9 cellular contexts compared by ENCODE assay signal in genomic region chr11:87173185-87174039, GRCh38.
DNase-seq lines count a peak whose midpoint lies in the region; ATAC-seq and TF ChIP-seq lines count a peak whose summit lies in the region.
"Had no signal": no experiment of that assay in that cellular context is flagged by ENCODE, and none has a peak within 500 bp of the region (broad histone marks: within the 10 kb centered on the region; RNA-seq: fewer than 3 reads in every experiment).

No MANE protein-coding gene starts in this region.

- 33% methylated on average over 1 of the region's 3 CpGs for WGBS in mesenchymal stem cell
- WGBS in spleen, 5 donors: 83 to 90% (median 86%) methylated on average over 3 of the region's 3 CpGs

- H3K36me3 ChIP-seq in mesenchymal stem cell (ENCODE audit: control insufficient read depth in 1 of 2, insufficient read depth in 2 of 2, low read depth in 1 of 2, low read length in 2 of 2) (peaks cover 0 to 6% of the 10 kb centered on the region in 2 experiments), spleen (peaks cover 0 to 11% (median 0%) of the 10 kb centered on the region in 6 donors)

- TF ChIP-seq POLR2A in spleen (IDR thresholded peaks at IDR 0.05): no peak

- H3K4me1 ChIP-seq in mesenchymal stem cell (ENCODE audit: control insufficient read depth, insufficient read depth, low read depth, low read length) (no peaks in the 10 kb centered on the region), spleen (peaks cover 0 to 11% (median 6%) of the 10 kb centered on the region in 6 donors)

- no peak overlapping the region for H3K4me2 ChIP-seq in mesenchymal stem cell (ENCODE audit: low read length, poor library complexity, severe bottlenecking)

- no peak overlapping the region for H3K4ac ChIP-seq in mesenchymal stem cell (ENCODE audit: low read depth in 1 of 2, low read length in 2 of 2)

- peaks cover 15% of the 10 kb centered on the region for H3K79me1 ChIP-seq in mesenchymal stem cell (replicated peaks; ENCODE audit: low read length, poor library complexity, severe bottlenecking)

- intact Hi-C loops in spleen (cut with DNase I; ENCODE audit: low total_unique reads): no loop called here

- H3K9me3 ChIP-seq in mesenchymal stem cell (ENCODE audit: control insufficient read depth, low read length) (no peaks in the 10 kb centered on the region), spleen (peaks cover 0 to 29% (median 25%) of the 10 kb centered on the region in 8 donors)

- peak overlapping the region; percentile 35 for H3K9ac ChIP-seq in mesenchymal stem cell (ENCODE audit: low read length)

- no peak overlapping the region for H4K8ac ChIP-seq in mesenchymal stem cell (ENCODE audit: low read length)

- H2BK12ac ChIP-seq in mesenchymal stem cell (ENCODE audit: low read length in 2 of 2): no peak overlapping the region

- H3K14ac ChIP-seq in mesenchymal stem cell (ENCODE audit: low read length in 2 of 2): no peak overlapping the region

- H2AK5ac ChIP-seq in mesenchymal stem cell (ENCODE audit: low read length, severe bottlenecking): no peak overlapping the region

- no peak overlapping the region for H3K18ac ChIP-seq in mesenchymal stem cell (ENCODE audit: low read depth in 1 of 2, low read length in 2 of 2)

- no peaks in the 10 kb centered on the region for H3K27me3 ChIP-seq in mesenchymal stem cell (ENCODE audit: control insufficient read depth in 1 of 2, insufficient read depth in 1 of 2, low read length in 2 of 2)
- no peaks in the 10 kb centered on the region for H3K27me3 ChIP-seq in spleen (replicated peaks in 1 of 7)

- H3K4me3 ChIP-seq in astrocyte of the spinal cord (ENCODE audit: low read depth, low read length) (no peak overlapping the region), mesenchymal stem cell (ENCODE audit: insufficient read depth in 1 of 2, low read depth in 1 of 2, low read length in 2 of 2) (no peak overlapping the region), spleen (no peak overlapping the region)
- H3K4me3 ChIP-seq: GM12878 had no signal

- H4K91ac ChIP-seq in mesenchymal stem cell (ENCODE audit: low read length): no peak overlapping the region

- TF ChIP-seq CTCF in astrocyte of the spinal cord (IDR thresholded peaks at IDR 0.05; ENCODE audit: low read depth, low read length) (no peak), spleen (IDR thresholded peaks at IDR 0.05 in 8 of 11, conservative IDR thresholded peaks at IDR 0.05 in 3 of 11) (no peak)

- H2AFZ ChIP-seq in mesenchymal stem cell (ENCODE audit: low read depth, low read length): no peak overlapping the region

- no peak overlapping the region for H3K23ac ChIP-seq in mesenchymal stem cell (ENCODE audit: low read length in 2 of 2)

- peak; percentile 31 for DNase-seq in Caki2 (ENCODE audit: low read depth)
- peak; percentile 58 for DNase-seq in NCI-H1105 treated with DMSO at 0.1 percent for 48 hours (lab: John Stamatoyannopoulos, UW)
- peak; percentile 78 for DNase-seq in astrocyte of the spinal cord (ENCODE audit: low read depth, low spot score)
- DNase-seq in mesenchymal stem cell: peak; percentile 75
- no peak for DNase-seq in spleen
- DNase-seq in GM19238 (ENCODE audit: insufficient read length, low spot score): no peak
- DNase-seq in ureter (ENCODE audit: low spot score): no peak

- no peak for ATAC-seq in GM18511 (IDR thresholded peaks at IDR 0.05; ENCODE audit: unreplicated experiment)
- ATAC-seq: GM12878 had no signal

- H2BK120ac ChIP-seq in mesenchymal stem cell (ENCODE audit: low read depth, low read length): no peak overlapping the region

- H3K27ac ChIP-seq in mesenchymal stem cell (ENCODE audit: low read length, poor library complexity, severe bottlenecking): no peak overlapping the region
- no peak overlapping the region for H3K27ac ChIP-seq in spleen

- in situ Hi-C loops in Caki2 (cut with HindIII; ENCODE audit: low pct_unique_long_range_greater_than_20kb, low sequenced_read_pairs): no loop called here
- in situ Hi-C loops in astrocyte of the spinal cord (cut with HindIII; ENCODE audit: low sequenced_read_pairs): no loop called here

- no peak overlapping the region for H2BK5ac ChIP-seq in mesenchymal stem cell (ENCODE audit: low read depth, low read length, poor library complexity, severe bottlenecking)

- no peak overlapping the region for H2BK15ac ChIP-seq in mesenchymal stem cell (ENCODE audit: low read depth, poor library complexity, severe bottlenecking)

Comparison
In these comparisons a context has a peak if more than half of its experiments do, and no peak if none do; other contexts are left out.
1. DNase-seq: peak in Caki2 (single experiment), NCI-H1105 treated with DMSO at 0.1 percent for 48 hours (single experiment), astrocyte of the spinal cord (single experiment) and mesenchymal stem cell (single experiment); none in spleen (single experiment), GM19238 (single experiment) and ureter (single experiment).